ENCODE assay signal across 1 cellular context in genomic region chr22:29031236-29031982, GRCh38.
TF ChIP-seq lines count a peak whose summit lies in the region.

No MANE protein-coding gene starts in this region.

TF ChIP-seq in HepG2, 621 proteins besides CTCF, POLR2A, EP300 and RAD21 (continued from another document and continues in another):
- TF ChIP-seq JARID2 (CRISPR knock-in tag; IDR thresholded peaks at IDR 0.05; ENCODE audit: insufficient replicate concordance) (no peak), ZNF143 (CRISPR knock-in tag; IDR thresholded peaks at IDR 0.05) (no peak), HCFC1 (IDR thresholded peaks at IDR 0.05; ENCODE audit: low read depth, low read length) (no peak), ZNF614 (CRISPR knock-in tag; IDR thresholded peaks at IDR 0.05; ENCODE audit: borderline replicate concordance) (peak; percentile 66; the same call in 1 of the 2 replicates), ZNF337 (CRISPR knock-in tag; IDR thresholded peaks at IDR 0.05; ENCODE audit: borderline replicate concordance, low read depth) (no peak), MXI1 (IDR thresholded peaks at IDR 0.05; ENCODE audit: borderline replicate concordance, low read depth, low read length) (peak; percentile 67; the same call in 1 of the 3 replicates), SP5 (CRISPR knock-in tag; IDR thresholded peaks at IDR 0.05; ENCODE audit: borderline replicate concordance, low read depth) (0 out of 2 replicates have a peak, but pooled peaks have one; percentile 12), RBM22 (optimal IDR thresholded peaks at IDR 0.05; ENCODE audit: low read length) (no peak), ZNF251 (CRISPR knock-in tag; IDR thresholded peaks at IDR 0.05) (no peak), IRF2 (CRISPR knock-in tag; IDR thresholded peaks at IDR 0.05) (peak; percentile 50; the same call in 1 of the 2 replicates), ZBED4 (CRISPR knock-in tag; IDR thresholded peaks at IDR 0.05; ENCODE audit: borderline replicate concordance) (0 out of 2 replicates have a peak, but pooled peaks have one; percentile 30), DZIP1 (CRISPR knock-in tag; IDR thresholded peaks at IDR 0.05) (no peak), ZFP37 (CRISPR knock-in tag; IDR thresholded peaks at IDR 0.05; ENCODE audit: borderline replicate concordance) (no peak), KLF11 (CRISPR knock-in tag; IDR thresholded peaks at IDR 0.05) (0 out of 2 replicates have a peak, but pooled peaks have one; percentile 61), LRRFIP1 (CRISPR knock-in tag; conservative IDR thresholded peaks at IDR 0.05) (no peak), ATF3 (CRISPR knock-in tag; IDR thresholded peaks at IDR 0.05) (peak; percentile 80; the same call in 1 of the 2 replicates), KDM3A (CRISPR knock-in tag; IDR thresholded peaks at IDR 0.05; ENCODE audit: low read depth) (no peak), RFX3 (CRISPR knock-in tag; IDR thresholded peaks at IDR 0.05) (no peak), ZNF749 (CRISPR knock-in tag; IDR thresholded peaks at IDR 0.05; ENCODE audit: borderline replicate concordance) (no peak), GABPA (IDR thresholded peaks at IDR 0.05; ENCODE audit: low read depth, low read length) (no peak), GABPA (CRISPR knock-in tag; IDR thresholded peaks at IDR 0.05; ENCODE audit: low read depth) (peak; percentile 76), ARNT (IDR thresholded peaks at IDR 0.05) (no peak), ZSCAN5A (CRISPR knock-in tag; IDR thresholded peaks at IDR 0.05; ENCODE audit: borderline replicate concordance) (no peak), HDAC2 (CRISPR knock-in tag; IDR thresholded peaks at IDR 0.05) (peak; percentile 57; the same call in 1 of the 2 replicates), SNAPC2 (CRISPR knock-in tag; IDR thresholded peaks at IDR 0.05) (no peak), SMAD9 (CRISPR knock-in tag; IDR thresholded peaks at IDR 0.05) (no peak), MYC (CRISPR knock-in tag; IDR thresholded peaks at IDR 0.05; ENCODE audit: borderline replicate concordance) (no peak), ZNF260 (CRISPR knock-in tag; IDR thresholded peaks at IDR 0.05; ENCODE audit: borderline replicate concordance, low read depth) (no peak), ARID5B (CRISPR knock-in tag; IDR thresholded peaks at IDR 0.05) (0 out of 2 replicates have a peak, but pooled peaks have one; percentile 40), NR2F6 (IDR thresholded peaks at IDR 0.05) (no peak), NR2F6 (CRISPR knock-in tag; IDR thresholded peaks at IDR 0.05) (peak; percentile 52), ZNF362 (CRISPR knock-in tag; IDR thresholded peaks at IDR 0.05; ENCODE audit: borderline replicate concordance) (no peak), ATRX (CRISPR knock-in tag; IDR thresholded peaks at IDR 0.05; ENCODE audit: borderline replicate concordance) (no peak), XRCC5 (optimal IDR thresholded peaks at IDR 0.05; ENCODE audit: low read length) (peak; percentile 16), SOX5 (CRISPR knock-in tag; IDR thresholded peaks at IDR 0.05; ENCODE audit: borderline replicate concordance) (peak; percentile 25; the same call in 1 of the 2 replicates), MAFF (IDR thresholded peaks at IDR 0.05; ENCODE audit: low read depth, low read length) (peak; percentile 59; the same call in 1 of the 2 replicates), PRDM15 (CRISPR knock-in tag; IDR thresholded peaks at IDR 0.05) (no peak), ZNF282 (IDR thresholded peaks at IDR 0.05; ENCODE audit: partially characterized antibody) (no peak), ZNF510 (CRISPR knock-in tag; IDR thresholded peaks at IDR 0.05; ENCODE audit: low read depth) (0 out of 2 replicates have a peak, but pooled peaks have one; percentile 55), MED1 (CRISPR knock-in tag; IDR thresholded peaks at IDR 0.05) (peak; percentile 72), TGIF2 (CRISPR knock-in tag; IDR thresholded peaks at IDR 0.05) (peak; percentile 12; the same call in 1 of the 2 replicates), FOSL1 (CRISPR knock-in tag; IDR thresholded peaks at IDR 0.05; ENCODE audit: borderline replicate concordance) (peak; percentile 74; the same call in 1 of the 2 replicates)
